In genomic region chr6:33288942-33289783, GRCh38 we compare ENCODE assay signal across 8 cellular contexts. TPM values are rescaled to one million over a fixed set of nuclear protein-coding genes. Genes with fewer than 3 reads are reported as not detected.
A peak's percentile ranks its signal among the peaks of the same experiment; 100 is the strongest.
DNase-seq lines count a peak whose midpoint lies in the region; FAIRE-seq and TF ChIP-seq lines count a peak whose summit lies in the region.

Gene PFDN6, plus strand, starts transcription at chr6:33289601. Its CDS starts 256 bp downstream, at chr6:33289857.
A gene with protein sequence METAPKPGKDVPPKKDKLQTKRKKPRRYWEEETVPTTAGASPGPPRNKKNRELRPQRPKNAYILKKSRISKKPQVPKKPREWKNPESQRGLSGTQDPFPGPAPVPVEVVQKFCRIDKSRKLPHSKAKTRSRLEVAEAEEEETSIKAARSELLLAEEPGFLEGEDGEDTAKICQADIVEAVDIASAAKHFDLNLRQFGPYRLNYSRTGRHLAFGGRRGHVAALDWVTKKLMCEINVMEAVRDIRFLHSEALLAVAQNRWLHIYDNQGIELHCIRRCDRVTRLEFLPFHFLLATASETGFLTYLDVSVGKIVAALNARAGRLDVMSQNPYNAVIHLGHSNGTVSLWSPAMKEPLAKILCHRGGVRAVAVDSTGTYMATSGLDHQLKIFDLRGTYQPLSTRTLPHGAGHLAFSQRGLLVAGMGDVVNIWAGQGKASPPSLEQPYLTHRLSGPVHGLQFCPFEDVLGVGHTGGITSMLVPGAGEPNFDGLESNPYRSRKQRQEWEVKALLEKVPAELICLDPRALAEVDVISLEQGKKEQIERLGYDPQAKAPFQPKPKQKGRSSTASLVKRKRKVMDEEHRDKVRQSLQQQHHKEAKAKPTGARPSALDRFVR (minus strand): TSS chr6:33289239. CDS start chr6:33289170, 69 bp downstream.

- no peaks in the 10 kb centered on the region; the same call in 1 of the 2 replicates for H3K27me3 Mint-ChIP-seq in H9 (ENCODE audit: low read depth)

- no peak within 1 kb of the TSS for H3K18ac ChIP-seq in H9 (ENCODE audit: insufficient read length, low read depth, low read length)

- peak within 1 kb of the TSS; percentile 74 for H3K4me2 ChIP-seq in H9 (ENCODE audit: insufficient read depth, insufficient read length, low read length)
- peak within 1 kb of the TSS; percentile 91 for H3K4me2 ChIP-seq in neural cell (ENCODE audit: low read length)

- peak; percentile 89 for DNase-seq in H9
- peak; percentile 96 for DNase-seq in M059J (ENCODE audit: low read depth)
- peak; percentile 90 to 91 for DNase-seq in SHP77 (lab: John Stamatoyannopoulos, UW)
- DNase-seq in activated effector memory CD4-positive, alpha-beta T cell treated with anti-CD3 and anti-CD28 coated beads, Interleukin-2, amount 50 U/mL, for 16 hours, result peak; percentile 93
- peak; percentile 80 to 92 for DNase-seq in foreskin fibroblast
- peak; percentile 100 for DNase-seq in superior temporal gyrus (ENCODE audit: extremely low spot score)

- no peak within 1 kb of the TSS for H2AK5ac ChIP-seq in H9 (ENCODE audit: insufficient read length, low read length)

- no peaks in the 10 kb centered on the region for H3K36me3 ChIP-seq in neural cell (ENCODE audit: insufficient read depth, low read length)

- no peak within 1 kb of the TSS for H4K8ac ChIP-seq in H9 (replicated peaks; ENCODE audit: insufficient read length, low read depth, low read length)

- no peak within 1 kb of the TSS for H2BK20ac ChIP-seq in H9 (ENCODE audit: low read depth, low read length, poor library complexity, severe bottlenecking)

- no peaks in the 10 kb centered on the region for H3K9me3 ChIP-seq in H9 (ENCODE audit: control insufficient read depth, low read depth, low read length)
- H3K9me3 ChIP-seq in neural cell (ENCODE audit: low read length), result no peaks in the 10 kb centered on the region

- no peak for TF ChIP-seq EP300 in neural cell (conservative IDR thresholded peaks at IDR 0.05; ENCODE audit: poor library complexity, severe bottlenecking)

- no peak within 1 kb of the TSS for H2BK12ac ChIP-seq in H9 (ENCODE audit: insufficient read length, low read depth, low read length)

- no peak for TF ChIP-seq CTCF in H9 (conservative IDR thresholded peaks at IDR 0.05)
- TF ChIP-seq CTCF in foreskin fibroblast (IDR thresholded peaks at IDR 0.05; ENCODE audit: low read depth, low read length), result no peak
- TF ChIP-seq CTCF in neural cell (IDR thresholded peaks at IDR 0.05; ENCODE audit: poor library complexity, severe bottlenecking), result no peak

- no peaks in the 10 kb centered on the region for H3F3A ChIP-seq in neural cell (ENCODE audit: insufficient read depth, low read length, poor library complexity, severe bottlenecking)

- peaks cover 8% of the 10 kb centered on the region for H3K79me1 ChIP-seq in H9 (ENCODE audit: insufficient read depth, low read depth, low read length, poor library complexity, severe bottlenecking)

- H3K9me2 ChIP-seq in neural cell (ENCODE audit: insufficient read depth, low read length), result no peaks in the 10 kb centered on the region

- peak within 1 kb of the TSS; percentile 75 to 92 for H3K4me3 ChIP-seq in foreskin fibroblast (ENCODE audit: low read depth in 1 of 2, low read length in 2 of 2)
- peak within 1 kb of the TSS; percentile 82 for H3K4me3 ChIP-seq in neural cell (ENCODE audit: low read length)

- no peak within 1 kb of the TSS for H3K56ac ChIP-seq in H9 (ENCODE audit: insufficient read length, low read depth, low read length)

- peaks cover 12% of the 10 kb centered on the region for H3K23me2 ChIP-seq in H9 (ENCODE audit: insufficient read length, low read depth, low read length, poor library complexity, severe bottlenecking)

- H3K27ac ChIP-seq in H9 (ENCODE audit: insufficient read length, low read depth, low read length) (no peak within 1 kb of the TSS), neural cell (ENCODE audit: low read length) (peak within 1 kb of the TSS; percentile 38)

- H3K79me2 ChIP-seq in H9 (ENCODE audit: insufficient read depth, low read length), result peaks cover 7% of the 10 kb centered on the region; the same call in 1 of the 2 replicates
- peaks cover 11% of the 10 kb centered on the region for H3K79me2 ChIP-seq in neural cell (replicated peaks; ENCODE audit: insufficient read depth, low read length)

- no peak within 1 kb of the TSS for H2BK5ac ChIP-seq in H9 (ENCODE audit: insufficient read length, low read length)

- peaks cover 7 to 20% of the 10 kb centered on the region in 2 experiments for H3K4me1 Mint-ChIP-seq in H9

- no peak within 1 kb of the TSS for H2BK120ac ChIP-seq in H9 (ENCODE audit: low read depth, low read length, poor library complexity, severe bottlenecking)

- peak; percentile 32 for TF ChIP-seq RAD21 in neural cell (conservative IDR thresholded peaks at IDR 0.05)

- H2BK15ac ChIP-seq in H9 (ENCODE audit: low read depth, low read length), result no peak within 1 kb of the TSS

- peak within 1 kb of the TSS; percentile 99 to 100 for H3K4me3 Mint-ChIP-seq in H9

- H4K20me1 ChIP-seq in H9 (ENCODE audit: control insufficient read depth, insufficient read depth, insufficient read length) (no peaks in the 10 kb centered on the region), neural cell (ENCODE audit: insufficient read depth) (no peaks in the 10 kb centered on the region)

- peak; percentile 42 for FAIRE-seq in G401.6 (lab: Jason Lieb, UNC)

- no peak within 1 kb of the TSS for H3K23ac ChIP-seq in H9 (ENCODE audit: insufficient read length, low read depth, low read length)

- H2AFZ ChIP-seq in H9 (ENCODE audit: low read length) (peak within 1 kb of the TSS; percentile 82), neural cell (ENCODE audit: low read depth, low read length) (peak within 1 kb of the TSS; percentile 62)

- no peak within 1 kb of the TSS for H3K14ac ChIP-seq in H9 (ENCODE audit: insufficient read depth, low read length)

- H3K27me3 ChIP-seq in H9 (ENCODE audit: insufficient read depth, low read length), result no peaks in the 10 kb centered on the region
- no peaks in the 10 kb centered on the region for H3K27me3 ChIP-seq in neural cell (ENCODE audit: insufficient read depth, low read depth, low read length)

- H3K4ac ChIP-seq in H9 (ENCODE audit: low read depth, low read length), result no peak within 1 kb of the TSS

- peak within 1 kb of the TSS; percentile 88 to 98 (median 97) for H3K27ac Mint-ChIP-seq in H9

- H3K4me1 ChIP-seq in H9 (ENCODE audit: insufficient read depth, low read length), result no peaks in the 10 kb centered on the region; the same call in 1 of the 2 replicates

- no CpG with 5 or more reads among the region's 41 CpGs for WGBS in H9 (ENCODE audit: extremely low coverage, insufficient read length, low lambda C conversion rate)

- H4K5ac ChIP-seq in H9 (ENCODE audit: insufficient read length, low read depth, low read length), result no peak within 1 kb of the TSS

- H3K9me3 Mint-ChIP-seq in H9, result no peaks in the 10 kb centered on the region

- no peak within 1 kb of the TSS for H4K91ac ChIP-seq in H9 (ENCODE audit: insufficient read length, low read depth, low read length)

- peaks cover 31 to 75% (median 56%) of the 10 kb centered on the region in 3 experiments for H3K36me3 Mint-ChIP-seq in H9 (ENCODE audit: insufficient read depth in 1 of 3, low read depth in 3 of 3)

- H3T11ph ChIP-seq in H9 (ENCODE audit: low read length), result no peak within 1 kb of the TSS

- peak within 1 kb of the TSS; percentile 53 for H3K9ac ChIP-seq in H9 (ENCODE audit: extremely low read depth, insufficient read length, low read length)
- H3K9ac ChIP-seq in neural cell (ENCODE audit: low read length), result peak within 1 kb of the TSS; percentile 73

TF ChIP-seq in neural cell, 6 proteins besides CTCF, POLR2A, EP300 and RAD21:
- TF ChIP-seq MXI1 (conservative IDR thresholded peaks at IDR 0.05; ENCODE audit: poor library complexity, severe bottlenecking) (peak; percentile 100), POLR2AphosphoS5 (IDR thresholded peaks at IDR 0.05) (peak; percentile 70), TAF1 (IDR thresholded peaks at IDR 0.05; ENCODE audit: low read depth) (no peak), EZH2 (IDR thresholded peaks at IDR 0.05; ENCODE audit: borderline replicate concordance, insufficient read depth, low read length, poor library complexity, severe bottlenecking) (no peak), SMC3 (conservative IDR thresholded peaks at IDR 0.05; ENCODE audit: poor library complexity) (no peak), REST (IDR thresholded peaks at IDR 0.05; ENCODE audit: borderline replicate concordance) (no peak)

RNA-seq across cellular contexts. Expression of gene PFDN6, which starts in this region (rescaled TPM):
- 85.8 and 90.7 TPM in 2 replicates for total RNA-seq in H9 (2021)
- total RNA-seq in M059J (2014; rRNA removed; shearing (Covaris generic)), result 123 and 136 TPM in 2 replicates
- polyA plus RNA-seq in neural cell, result 97.8 and 109 TPM in 2 replicates
- polyA minus RNA-seq in neural cell, result 21.2 and 23.4 TPM in 2 replicates

RNA-seq across cellular contexts. Expression of the second gene that starts in this region (rescaled TPM):
- 99.2 and 110 TPM in 2 replicates for total RNA-seq in H9 (2021)
- 151 and 184 TPM in 2 replicates for total RNA-seq in M059J (2014; rRNA removed; shearing (Covaris generic))
- polyA plus RNA-seq in neural cell, result 62.5 and 73.2 TPM in 2 replicates
- 33.2 and 38.2 TPM in 2 replicates for polyA minus RNA-seq in neural cell
